Comparison of ENCODE assay signal across 9 cellular contexts in genomic region chr15:31262901-31263671, GRCh38.
DNase-seq lines count a peak whose midpoint lies in the region; ATAC-seq, FAIRE-seq and TF ChIP-seq lines count a peak whose summit lies in the region.
"Had no signal": no experiment of that assay in that cellular context is flagged by ENCODE, and none has a peak within 500 bp of the region (broad histone marks: within the 10 kb centered on the region; RNA-seq: fewer than 3 reads in every experiment).

No MANE protein-coding gene starts in this region.

- H3K36me3 Mint-ChIP-seq in T-helper 17 cell (ENCODE audit: low read depth): no peaks in the 10 kb centered on the region

- TF ChIP-seq CTCF in DOHH2 (IDR thresholded peaks at IDR 0.05; ENCODE audit: low read depth, low read length, poor library complexity, severe bottlenecking) (no peak), foreskin fibroblast (IDR thresholded peaks at IDR 0.05; ENCODE audit: low read depth, low read length) (no peak), sigmoid colon (IDR thresholded peaks at IDR 0.05) (no peak)

- no peaks in the 10 kb centered on the region for H3K9me2 ChIP-seq in DOHH2 (replicated peaks; ENCODE audit: control insufficient read depth, low read length)

- TF ChIP-seq EP300 in sigmoid colon (IDR thresholded peaks at IDR 0.05): no peak

- TF ChIP-seq POLR2A in sigmoid colon (IDR thresholded peaks at IDR 0.05): no peak

- H3K4me1 Mint-ChIP-seq in T-helper 17 cell: peaks cover 67% of the 10 kb centered on the region

- H3K4me1 ChIP-seq in DOHH2 (ENCODE audit: control insufficient read depth, low read length): peaks cover 91% of the 10 kb centered on the region
- peaks cover 0 to 16% (median 12%) of the 10 kb centered on the region in 4 donors for H3K4me1 ChIP-seq in sigmoid colon
- peaks cover 43% of the 10 kb centered on the region for H3K4me1 ChIP-seq in SJCRH30

- peaks cover 42% of the 10 kb centered on the region for H3F3A ChIP-seq in DOHH2 (ENCODE audit: control insufficient read depth, insufficient read depth)

- peak overlapping the region; percentile 81 for H3K4me3 Mint-ChIP-seq in T-helper 17 cell

- H3K9me3 ChIP-seq in DOHH2 (ENCODE audit: control insufficient read depth, insufficient read depth, low read length) (no peaks in the 10 kb centered on the region), T-helper 17 cell (ENCODE audit: control insufficient read depth, low read length, poor library complexity, severe bottlenecking) (no peaks in the 10 kb centered on the region), sigmoid colon (no peaks in the 10 kb centered on the region), SJCRH30 (replicated peaks) (0 out of 2 replicates have a peak, but pooled peaks cover 4% of the 10 kb centered on the region)

- no peak for FAIRE-seq in GM19239 (lab: Jason Lieb, UNC)

- H3K4me3 ChIP-seq in DOHH2 (ENCODE audit: low read length): peak overlapping the region; percentile 53
- H3K4me3 ChIP-seq in foreskin fibroblast (ENCODE audit: low read depth in 1 of 2, low read length in 2 of 2): no peak overlapping the region
- H3K4me3 ChIP-seq in sigmoid colon: no peak overlapping the region
- no peak overlapping the region for H3K4me3 ChIP-seq in SJCRH30

- ATAC-seq in HG02759 (IDR thresholded peaks at IDR 0.05; ENCODE audit: unreplicated experiment) (peak; percentile 23), T-helper 17 cell (no peak)
- ATAC-seq: HCT116 had no signal

- no peak for DNase-seq in T-helper 17 cell
- DNase-seq in foreskin fibroblast: peak; percentile 39 to 64
- DNase-seq in sigmoid colon: peak; percentile 67
- DNase-seq in SJCRH30: no peak
- no peak for DNase-seq in iPS-NIHi11 (ENCODE audit: low spot score)
- DNase-seq in GM19239 (ENCODE audit: insufficient read length, low spot score): no peak

- peak overlapping the region; percentile 95 for H3K27ac Mint-ChIP-seq in T-helper 17 cell

- H3K36me3 ChIP-seq in DOHH2 (ENCODE audit: control insufficient read depth, low read length): no peaks in the 10 kb centered on the region
- H3K36me3 ChIP-seq in sigmoid colon: no peaks in the 10 kb centered on the region
- no peaks in the 10 kb centered on the region for H3K36me3 ChIP-seq in SJCRH30

- H3K27me3 Mint-ChIP-seq in T-helper 17 cell: no peaks in the 10 kb centered on the region

- peak overlapping the region; percentile 73 for H3K4me2 ChIP-seq in DOHH2 (ENCODE audit: low read length)

- 65 to 72% methylated on average over 12 of the region's 12 CpGs for WGBS in sigmoid colon, 2 donors

- H3K79me2 ChIP-seq in DOHH2 (ENCODE audit: control insufficient read depth, low read length): no peaks in the 10 kb centered on the region

- H4K20me1 ChIP-seq in DOHH2 (ENCODE audit: control insufficient read depth, insufficient read depth, low read depth, low read length): no peaks in the 10 kb centered on the region

- intact Hi-C loops in sigmoid colon (cut with DNase I): no loop called here

- H3K27ac ChIP-seq in DOHH2 (ENCODE audit: low read depth, low read length) (peak overlapping the region; percentile 99), sigmoid colon (peak overlapping the region; percentile 37 to 59 (median 48)), SJCRH30 (no peak overlapping the region)

- H3K27me3 ChIP-seq in DOHH2 (ENCODE audit: control insufficient read depth, low read length) (no peaks in the 10 kb centered on the region), sigmoid colon (no peaks in the 10 kb centered on the region), SJCRH30 (no peaks in the 10 kb centered on the region)

Comparison
In these comparisons a context has a peak if more than half of its experiments do, and no peak if none do; other contexts are left out.
1. DNase-seq: peak in foreskin fibroblast (2 of 2) and sigmoid colon (single experiment); none in T-helper 17 cell (0 of 3), SJCRH30 (0 of 2), iPS-NIHi11 (single experiment) and GM19239 (single experiment).